Comparison of ENCODE assay signal across 28 cellular contexts in genomic region chr18:76504749-76505148, GRCh38.
"Had no signal": no experiment of that assay in that cellular context is flagged by ENCODE, and none has a peak within 500 bp of the region (broad histone marks: within the 10 kb centered on the region; RNA-seq: fewer than 3 reads in every experiment).

No MANE protein-coding gene starts in this region.

- H3K9me3 ChIP-seq: colonic mucosa, lower lobe of right lung, mucosa of descending colon, transverse colon had no signal

- H3K27me3 ChIP-seq: colonic mucosa, dorsolateral prefrontal cortex, hepatocyte, transverse colon had no signal

- H3K36me3 ChIP-seq: colonic mucosa, lower lobe of right lung, transverse colon had no signal

- H2AFZ ChIP-seq: hepatocyte had no signal

- H3K4me2 ChIP-seq: hepatocyte had no signal

- H3K79me2 ChIP-seq: hepatocyte had no signal

- H3K4me3 ChIP-seq: colonic mucosa, dorsolateral prefrontal cortex, hepatocyte, lower lobe of right lung, mucosa of descending colon, transverse colon had no signal

- FAIRE-seq: bronchial epithelial cell, endothelial cell of umbilical vein, urothelium cell line had no signal

- H3K4me1 ChIP-seq: colonic mucosa, lower lobe of right lung, transverse colon had no signal

- ATAC-seq: activated T-cell treated with anti-CD3 and anti-CD28 coated beads, Interleukin-2, amount 50 U/mL, for 4 hours; effector memory CD8-positive, alpha-beta T cell; esophagus mucosa; left lobe of liver; lower lobe of right lung; mucosa of descending colon; stimulated activated naive B cell treated with anti-CD40 and anti-IgM and Interleukin-4, amounts not matched to agents 10 μg/mL and 1 μg/mL and 100 μg/mL, for 72 hours had no signal

- DNase-seq: activated CD4-positive, alpha-beta T cell treated with anti-CD3 and anti-CD28 coated beads for 4 hours; activated CD4-positive, alpha-beta T cell treated with anti-CD3 and anti-CD28 coated beads, Interleukin-2, amount 50 U/mL, for 48 hours; activated CD4-positive, CD25-positive, alpha-beta regulatory T cell; activated CD8-positive, alpha-beta memory T cell treated with anti-CD3 and anti-CD28 coated beads, Interleukin-2, amount 50 U/mL, for 48 hours; activated naive CD4-positive, alpha-beta T cell; activated naive CD8-positive, alpha-beta T cell treated with anti-CD3 and anti-CD28 coated beads for 36 hours; activated T-cell treated with anti-CD3 and anti-CD28 coated beads, Interleukin-2, amount 50 U/mL, for 4 hours; amniotic stem cell; colonic mucosa; dorsolateral prefrontal cortex; effector memory CD8-positive, alpha-beta T cell; foreskin melanocyte; glutamatergic neuron; immature natural killer cell; lower lobe of right lung; mesendoderm; mucosa of descending colon; nephron progenitor cell; stimulated activated CD4-positive, alpha-beta T cell treated with anti-CD3 and anti-CD28 coated beads, Interleukin-2, amount 100 ng/mL, for 48 hours; stimulated activated CD8-positive, alpha-beta memory T cell treated with anti-CD3 and anti-CD28 coated beads, Interleukin-4, amount 100 ng/mL, for 48 hours; stimulated activated naive B cell treated with anti-CD40 and anti-IgM and Interleukin-4, amounts not matched to agents 10 μg/mL and 1 μg/mL and 100 μg/mL, for 72 hours; transverse colon had no signal

- H3K27ac ChIP-seq: colonic mucosa, hepatocyte, lower lobe of right lung, transverse colon had no signal
